In the genomic region with DNA sequence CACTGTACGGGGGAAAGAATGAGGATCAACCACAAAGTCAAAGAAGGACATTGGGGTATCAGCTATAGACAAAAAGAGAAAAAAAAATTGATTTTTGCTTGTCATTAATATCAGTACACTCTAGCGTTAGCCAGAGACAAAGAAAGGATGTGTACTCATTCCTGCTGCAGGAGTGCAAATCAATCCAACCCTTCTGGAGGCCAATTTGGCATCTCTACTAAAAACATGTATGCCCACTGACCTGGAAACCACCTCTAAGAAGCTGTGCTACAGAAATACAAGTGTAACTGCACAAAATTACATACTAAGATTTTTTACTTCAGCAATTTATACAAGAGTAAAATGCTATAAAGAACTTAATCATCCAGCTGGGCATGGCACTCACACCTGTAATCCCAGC, we compare ENCODE assay signal across 28 cellular contexts. TPM values are rescaled to one million over a fixed set of nuclear protein-coding genes. Genes with fewer than 3 reads are reported as not detected.
"Had no signal": no experiment of that assay in that cellular context is flagged by ENCODE, and none has a peak within 500 bp of the region (broad histone marks: within the 10 kb centered on the region; RNA-seq: fewer than 3 reads in every experiment).

No MANE protein-coding gene starts in this region.

- H3K9me3 Mint-ChIP-seq: activated CD4-positive, alpha-beta memory T cell treated with anti-CD3 and anti-CD28 coated beads, Interleukin-2, amount 10 ng/mL, durations not matched to agents 7 days and 5 days; activated CD4-positive, alpha-beta T cell treated with anti-CD3 and anti-CD28 coated beads, Interleukin-2, amount 10 ng/mL, durations not matched to agents 24 days and 14 days; activated naive CD4-positive, alpha-beta T cell treated with anti-CD3 and anti-CD28 coated beads, Interleukin-2, amount 10 ng/mL, durations not matched to agents 7 days and 5 days; activated naive CD4-positive, alpha-beta T cell treated with anti-CD3 and anti-CD28 coated beads, Interleukin-2, amount 50 U/mL, for 72 hours; activated naive CD8-positive, alpha-beta T cell treated with anti-CD3 and anti-CD28 coated beads, Interleukin-2, amount 10 ng/mL, durations not matched to agents 7 days and 5 days; activated T-cell treated with anti-CD3 and anti-CD28 coated beads, Interleukin-2, amount 50 U/mL, for 24 hours; activated T-cell treated with anti-CD3 and anti-CD28 coated beads, Interleukin-2, amount 50 U/mL, for 72 hours; endodermal cell had no signal

- H3K4me3 Mint-ChIP-seq: activated CD4-positive, alpha-beta memory T cell treated with anti-CD3 and anti-CD28 coated beads, Interleukin-2, amount 10 ng/mL, durations not matched to agents 7 days and 5 days; activated CD4-positive, alpha-beta T cell treated with anti-CD3 and anti-CD28 coated beads for 36 hours; activated CD4-positive, alpha-beta T cell treated with anti-CD3 and anti-CD28 coated beads, Interleukin-2, amount 10 ng/mL, durations not matched to agents 24 days and 14 days; activated naive CD4-positive, alpha-beta T cell treated with anti-CD3 and anti-CD28 coated beads, Interleukin-2, amount 10 ng/mL, durations not matched to agents 7 days and 5 days; activated naive CD8-positive, alpha-beta T cell treated with anti-CD3 and anti-CD28 coated beads, Interleukin-2, amount 10 ng/mL, durations not matched to agents 7 days and 5 days; activated T-cell treated with anti-CD3 and anti-CD28 coated beads, Interleukin-2, amount 50 U/mL, for 24 hours; activated T-cell treated with anti-CD3 and anti-CD28 coated beads, Interleukin-2, amount 50 U/mL, for 72 hours; endodermal cell had no signal

- H3K27ac Mint-ChIP-seq: activated CD4-positive, alpha-beta memory T cell treated with anti-CD3 and anti-CD28 coated beads, Interleukin-2, amount 10 ng/mL, durations not matched to agents 7 days and 5 days; activated CD4-positive, alpha-beta T cell treated with anti-CD3 and anti-CD28 coated beads for 36 hours; activated CD4-positive, alpha-beta T cell treated with anti-CD3 and anti-CD28 coated beads, Interleukin-2, amount 10 ng/mL, durations not matched to agents 24 days and 14 days; activated naive CD4-positive, alpha-beta T cell treated with anti-CD3 and anti-CD28 coated beads, Interleukin-2, amount 10 ng/mL, durations not matched to agents 7 days and 5 days; activated naive CD4-positive, alpha-beta T cell treated with anti-CD3 and anti-CD28 coated beads, Interleukin-2, amount 50 U/mL, for 72 hours; activated naive CD8-positive, alpha-beta T cell treated with anti-CD3 and anti-CD28 coated beads, Interleukin-2, amount 10 ng/mL, durations not matched to agents 7 days and 5 days; activated T-cell treated with anti-CD3 and anti-CD28 coated beads, Interleukin-2, amount 50 U/mL, for 24 hours; activated T-cell treated with anti-CD3 and anti-CD28 coated beads, Interleukin-2, amount 50 U/mL, for 72 hours; endodermal cell had no signal

- H3K4me1 Mint-ChIP-seq: activated CD4-positive, alpha-beta memory T cell treated with anti-CD3 and anti-CD28 coated beads, Interleukin-2, amount 10 ng/mL, durations not matched to agents 7 days and 5 days; activated naive CD4-positive, alpha-beta T cell treated with anti-CD3 and anti-CD28 coated beads, Interleukin-2, amount 10 ng/mL, durations not matched to agents 7 days and 5 days; activated naive CD8-positive, alpha-beta T cell treated with anti-CD3 and anti-CD28 coated beads, Interleukin-2, amount 10 ng/mL, durations not matched to agents 7 days and 5 days had no signal

- ATAC-seq: activated CD4-positive, alpha-beta T cell treated with anti-CD3 and anti-CD28 coated beads for 36 hours; activated naive CD4-positive, alpha-beta T cell treated with anti-CD3 and anti-CD28 coated beads, Interleukin-2, amount 50 U/mL, for 72 hours; activated T-cell treated with anti-CD3 and anti-CD28 coated beads, Interleukin-2, amount 50 U/mL, for 72 hours; body of pancreas; foreskin keratinocyte; gastrocnemius medialis; heart left ventricle had no signal

- H3K27me3 Mint-ChIP-seq: activated CD4-positive, alpha-beta memory T cell treated with anti-CD3 and anti-CD28 coated beads, Interleukin-2, amount 10 ng/mL, durations not matched to agents 7 days and 5 days; activated CD4-positive, alpha-beta T cell treated with anti-CD3 and anti-CD28 coated beads for 36 hours; activated CD4-positive, alpha-beta T cell treated with anti-CD3 and anti-CD28 coated beads, Interleukin-2, amount 10 ng/mL, durations not matched to agents 24 days and 14 days; activated naive CD4-positive, alpha-beta T cell treated with anti-CD3 and anti-CD28 coated beads, Interleukin-2, amount 10 ng/mL, durations not matched to agents 7 days and 5 days; activated naive CD8-positive, alpha-beta T cell treated with anti-CD3 and anti-CD28 coated beads, Interleukin-2, amount 10 ng/mL, durations not matched to agents 7 days and 5 days; activated T-cell treated with anti-CD3 and anti-CD28 coated beads, Interleukin-2, amount 50 U/mL, for 24 hours had no signal

- DNase-seq: activated CD4-positive, alpha-beta memory T cell treated with anti-CD3 and anti-CD28 coated beads, Interleukin-2, amount 10 ng/mL, durations not matched to agents 7 days and 5 days; activated CD4-positive, alpha-beta T cell treated with anti-CD3 and anti-CD28 coated beads for 36 hours; activated CD4-positive, alpha-beta T cell treated with anti-CD3 and anti-CD28 coated beads, Interleukin-2, amount 10 ng/mL, durations not matched to agents 24 days and 14 days; activated CD4-positive, alpha-beta T cell treated with anti-CD3 and anti-CD28 coated beads, Interleukin-2, amount 50 U/mL, for 4 hours; activated CD4-positive, CD25-positive, alpha-beta regulatory T cell; activated CD4-positive, CD25-positive, alpha-beta regulatory T cell treated with anti-CD3 and anti-CD28 coated beads, Interleukin-2, amount 50 U/mL, for 72 hours; activated CD8-positive, alpha-beta memory T cell treated with anti-CD3 and anti-CD28 coated beads, Interleukin-2, amount 50 U/mL, for 48 hours; activated gamma-delta T cell; activated naive CD4-positive, alpha-beta T cell; activated naive CD4-positive, alpha-beta T cell treated with anti-CD3 and anti-CD28 coated beads, Interleukin-2, amount 10 ng/mL, durations not matched to agents 7 days and 5 days; activated naive CD8-positive, alpha-beta T cell treated with anti-CD3 and anti-CD28 coated beads, Interleukin-2, amount 10 ng/mL, durations not matched to agents 7 days and 5 days; activated T-cell treated with anti-CD3 and anti-CD28 coated beads for 4 hours; activated T-cell treated with anti-CD3 and anti-CD28 coated beads, Interleukin-2, amount 50 U/mL, for 24 hours; activated T-cell treated with anti-CD3 and anti-CD28 coated beads, Interleukin-2, amount 50 U/mL, for 72 hours; anterior cingulate cortex; body of pancreas; caudate nucleus; cortex of kidney; effector CD8-positive, alpha-beta T cell; endodermal cell; erythroblast; foreskin keratinocyte; gastrocnemius medialis; glutamatergic neuron; heart left ventricle; T-helper 2 cell had no signal

RNA-seq across cellular contexts. Expression of a gene that starts 27.5 kb away (rescaled TPM):
- total RNA-seq: activated CD4-positive, alpha-beta memory T cell treated with anti-CD3 and anti-CD28 coated beads, Interleukin-2, amount 10 ng/mL, durations not matched to agents 7 days and 5 days; activated CD4-positive, alpha-beta T cell treated with anti-CD3 and anti-CD28 coated beads for 36 hours; activated CD4-positive, alpha-beta T cell treated with anti-CD3 and anti-CD28 coated beads, Interleukin-2, amount 10 ng/mL, durations not matched to agents 24 days and 14 days; activated naive CD4-positive, alpha-beta T cell treated with anti-CD3 and anti-CD28 coated beads, Interleukin-2, amount 50 U/mL, for 72 hours; activated naive CD8-positive, alpha-beta T cell treated with anti-CD3 and anti-CD28 coated beads, Interleukin-2, amount 10 ng/mL, durations not matched to agents 7 days and 5 days; T-helper 1 cell treated with Interleukin-12 subunit alpha and Interleukin-12 subunit beta and Interleukin-4 antibody, amounts not matched to agents 30 ng/mL and 1 ng/mL, for 36 hours had no signal
